Comparison of ENCODE assay signal across 10 cellular contexts in the genomic region with DNA sequence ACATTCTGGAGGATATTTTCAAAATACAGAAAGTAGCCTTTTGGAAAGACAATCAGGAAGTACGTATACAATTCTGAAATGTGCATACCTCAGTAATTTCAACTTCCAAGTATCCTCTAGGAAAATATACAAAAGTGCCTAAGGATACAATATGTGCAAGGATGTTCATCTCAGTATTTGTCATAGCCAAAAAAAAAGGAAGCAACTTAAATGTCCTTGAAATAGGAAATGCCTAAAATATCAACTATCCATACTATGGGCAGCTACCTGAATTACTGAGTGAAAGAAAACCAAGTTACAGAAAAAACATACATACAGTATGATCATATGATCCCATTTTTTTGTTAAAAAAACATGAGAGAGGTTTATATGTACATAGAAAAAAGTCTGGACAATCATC. TPM values are rescaled to one million over a fixed set of nuclear protein-coding genes. Genes with fewer than 3 reads are reported as not detected.
DNase-seq lines count a peak whose midpoint lies in the region; ATAC-seq and TF ChIP-seq lines count a peak whose summit lies in the region.
"Had no signal": no experiment of that assay in that cellular context is flagged by ENCODE, and none has a peak within 500 bp of the region (broad histone marks: within the 10 kb centered on the region; RNA-seq: fewer than 3 reads in every experiment).

No MANE protein-coding gene starts in this region.

- no TSS peak for BruUV-seq in HCT116 (replicated peaks; lab: Mats Ljungman, UMichigan)

- peaks cover 22% of the 10 kb centered on the region for H3K79me1 ChIP-seq in mesenchymal stem cell (replicated peaks; ENCODE audit: low read length, poor library complexity, severe bottlenecking)

- no peak for TF ChIP-seq EP300 in sigmoid colon (IDR thresholded peaks at IDR 0.05)

- peaks cover 8 to 17% of the 10 kb centered on the region in 2 experiments; a peak in 3 of 4 replicates for H3K4me1 ChIP-seq in HCT116 (ENCODE audit: control insufficient read depth in 1 of 2, insufficient read depth in 2 of 2, low read length in 2 of 2)
- H3K4me1 ChIP-seq in mesenchymal stem cell (ENCODE audit: control insufficient read depth, insufficient read depth, low read depth, low read length) = peaks cover 2% of the 10 kb centered on the region
- H3K4me1 ChIP-seq in uterus = peaks cover 0 to 5% of the 10 kb centered on the region in 2 donors
- H3K4me1 ChIP-seq in sigmoid colon = peaks cover 0 to 19% (median 16%) of the 10 kb centered on the region in 4 donors

- H3K4ac ChIP-seq in mesenchymal stem cell (ENCODE audit: low read depth in 1 of 2, low read length in 2 of 2) = no peak overlapping the region

- H3K23ac ChIP-seq in mesenchymal stem cell (ENCODE audit: low read length in 2 of 2) = no peak overlapping the region

- H2BK12ac ChIP-seq in mesenchymal stem cell (ENCODE audit: low read length in 2 of 2) = no peak overlapping the region

- H4K8ac ChIP-seq in mesenchymal stem cell (ENCODE audit: low read length) = no peak overlapping the region

- H3K36me3 ChIP-seq in HCT116 (ENCODE audit: control insufficient read depth in 1 of 2, insufficient read depth in 2 of 2, low read length in 2 of 2) = peaks cover 9 to 14% of the 10 kb centered on the region in 2 experiments; a peak in 3 of 4 replicates
- peaks cover 3 to 12% of the 10 kb centered on the region in 2 experiments for H3K36me3 ChIP-seq in mesenchymal stem cell (ENCODE audit: control insufficient read depth in 1 of 2, insufficient read depth in 2 of 2, low read depth in 1 of 2, low read length in 2 of 2)
- H3K36me3 ChIP-seq in uterus = no peaks in the 10 kb centered on the region
- peaks cover 0 to 15% (median 0%) of the 10 kb centered on the region in 4 donors for H3K36me3 ChIP-seq in sigmoid colon

- H3K27ac Mint-ChIP-seq in CD4-positive, alpha-beta T cell = peak overlapping the region; percentile 95
- peak overlapping the region; percentile 95 for H3K27ac Mint-ChIP-seq in activated CD4-positive, alpha-beta memory T cell treated with anti-CD3 and anti-CD28 coated beads, Interleukin-2, amount 10 ng/mL, durations not matched to agents 7 days and 5 days

- H2BK120ac ChIP-seq in mesenchymal stem cell (ENCODE audit: low read depth, low read length) = no peak overlapping the region

- peaks cover 42% of the 10 kb centered on the region for H3K36me3 Mint-ChIP-seq in CD4-positive, alpha-beta T cell (ENCODE audit: low read depth)
- peaks cover 38% of the 10 kb centered on the region for H3K36me3 Mint-ChIP-seq in activated CD4-positive, alpha-beta memory T cell treated with anti-CD3 and anti-CD28 coated beads, Interleukin-2, amount 10 ng/mL, durations not matched to agents 7 days and 5 days (ENCODE audit: low read depth)

- H3K27me3 ChIP-seq in CD4-positive, alpha-beta T cell (ENCODE audit: control insufficient read depth, insufficient read depth, low read length) = no peaks in the 10 kb centered on the region
- H3K27me3 ChIP-seq in HCT116 (ENCODE audit: insufficient read depth, low read length) (no peaks in the 10 kb centered on the region), mesenchymal stem cell (ENCODE audit: control insufficient read depth in 1 of 2, insufficient read depth in 1 of 2, low read length in 2 of 2) (no peaks in the 10 kb centered on the region), uterus (no peaks in the 10 kb centered on the region), sigmoid colon (no peaks in the 10 kb centered on the region)

- no peak overlapping the region for H4K91ac ChIP-seq in mesenchymal stem cell (ENCODE audit: low read length)

- TF ChIP-seq POLR2A in HCT116 (IDR thresholded peaks at IDR 0.05; ENCODE audit: borderline replicate concordance, extremely low read depth, insufficient read depth, insufficient read length) (no peak), uterus (IDR thresholded peaks at IDR 0.05) (no peak), sigmoid colon (IDR thresholded peaks at IDR 0.05) (no peak)

- TF ChIP-seq RAD21 in HCT116 (IDR thresholded peaks at IDR 0.05; ENCODE audit: low read depth) = no peak

- TF ChIP-seq CTCF in CD4-positive, alpha-beta T cell (IDR thresholded peaks at IDR 0.05) = no peak
- no peak for TF ChIP-seq CTCF in HCT116 (IDR thresholded peaks at IDR 0.05 in 2 of 3, conservative IDR thresholded peaks at IDR 0.05 in 1 of 3; ENCODE audit: borderline replicate concordance in 1 of 3, insufficient read depth in 1 of 3, low read depth in 2 of 3, low read length in 2 of 3)
- no peak for TF ChIP-seq CTCF in uterus (IDR thresholded peaks at IDR 0.05)
- no peak for TF ChIP-seq CTCF in sigmoid colon (IDR thresholded peaks at IDR 0.05)

- no peak overlapping the region for H2BK15ac ChIP-seq in mesenchymal stem cell (ENCODE audit: low read depth, poor library complexity, severe bottlenecking)

- H3K27me3 Mint-ChIP-seq in CD4-positive, alpha-beta T cell = peaks cover 5% of the 10 kb centered on the region
- no peaks in the 10 kb centered on the region for H3K27me3 Mint-ChIP-seq in activated CD4-positive, alpha-beta memory T cell treated with anti-CD3 and anti-CD28 coated beads, Interleukin-2, amount 10 ng/mL, durations not matched to agents 7 days and 5 days

- no peak overlapping the region for H2AK5ac ChIP-seq in mesenchymal stem cell (ENCODE audit: low read length, severe bottlenecking)

- H3K79me2 ChIP-seq in HCT116 (ENCODE audit: insufficient read depth, low read length) = peaks cover 46% of the 10 kb centered on the region

- intact Hi-C loops in CD4-positive, alpha-beta T cell (cut with DNase I, micrococcal nuclease) = loop anchor here in 1 of 2 experiments (10.0 kb wide), 2 partner anchors 448 to 848 kb away; partner anchors contain the start of genes MAPK14 and SLC26A8
- intact Hi-C loops in HCT116 (cut with micrococcal nuclease) (loop anchor here (5.0 kb wide), 1 partner anchor 106 kb away; no protein-coding TSS in a partner anchor), uterus (cut with DNase I; ENCODE audit: low total_unique reads) (no loop called here), sigmoid colon (cut with DNase I) (no loop called here)

- no peak overlapping the region for H3K27ac ChIP-seq in CD4-positive, alpha-beta T cell (ENCODE audit: low read depth, low read length)
- H3K27ac ChIP-seq in HCT116 (ENCODE audit: low read depth, low read length) = no peak overlapping the region
- no peak overlapping the region for H3K27ac ChIP-seq in mesenchymal stem cell (ENCODE audit: low read length, poor library complexity, severe bottlenecking)
- no peak overlapping the region for H3K27ac ChIP-seq in uterus
- H3K27ac ChIP-seq in sigmoid colon = no peak overlapping the region

- no peak for DNase-seq in CD4-positive, alpha-beta T cell
- no peak for DNase-seq in HCT116 (ENCODE audit: low read depth, low spot score)
- no peak for DNase-seq in activated CD4-positive, alpha-beta memory T cell treated with anti-CD3 and anti-CD28 coated beads, Interleukin-2, amount 10 ng/mL, durations not matched to agents 7 days and 5 days
- no peak for DNase-seq in mesenchymal stem cell
- no peak for DNase-seq in NCI-H524 treated with DMSO at 0.1 percent for 48 hours (lab: John Stamatoyannopoulos, UW)
- no peak for DNase-seq in stimulated activated CD8-positive, alpha-beta memory T cell treated with anti-CD3 and anti-CD28 coated beads, Interleukin-4, amount 100 ng/mL, for 48 hours
- no peak for DNase-seq in uterus
- DNase-seq in sigmoid colon = no peak
- DNase-seq: activated effector memory CD4-positive, alpha-beta T cell treated with anti-CD3 and anti-CD28 coated beads, Interleukin-2, amount 50 U/mL, for 16 hours; NCI-H510A treated with DMSO at 0.1 percent for 48 hours had no signal

- H3K9ac ChIP-seq in HCT116 (ENCODE audit: low read length) (peak overlapping the region; percentile 94; the same call in 1 of the 2 replicates), mesenchymal stem cell (ENCODE audit: low read length) (peak overlapping the region; percentile 92)

- no peaks in the 10 kb centered on the region for H3K9me3 Mint-ChIP-seq in CD4-positive, alpha-beta T cell
- no peaks in the 10 kb centered on the region for H3K9me3 Mint-ChIP-seq in activated CD4-positive, alpha-beta memory T cell treated with anti-CD3 and anti-CD28 coated beads, Interleukin-2, amount 10 ng/mL, durations not matched to agents 7 days and 5 days

- WGBS in mesenchymal stem cell = no CpG with 5 or more reads among the region's 1 CpG
- WGBS in sigmoid colon, 2 donors = 89 to 92% methylated on average over 1 of the region's 1 CpG

- H2BK5ac ChIP-seq in mesenchymal stem cell (ENCODE audit: low read depth, low read length, poor library complexity, severe bottlenecking) = no peak overlapping the region

- POLR2A ChIA-PET in CD4-positive, alpha-beta T cell (lab: Charles Lee) = interaction anchor here (2.3 to 3.5 kb wide), 3 partner anchors 12 to 113 kb away, joined by 13 to 54 read pairs (median 23); partner anchors contain the start of genes C6orf89, MTCH1 and PI16
- POLR2A ChIA-PET in HCT116 (lab: Charles Lee) = no interaction called here
- POLR2A ChIA-PET in activated CD4-positive, alpha-beta memory T cell treated with anti-CD3 and anti-CD28 coated beads, Interleukin-2, amount 10 ng/mL, durations not matched to agents 7 days and 5 days (lab: Charles Lee) = interaction anchor here (0.6 to 3.6 kb wide), 13 partner anchors 9 to 630 kb away, joined by 3 to 48 read pairs (median 4); partner anchors contain the start of genes C6orf89 and CDKN1A

- H3K4me3 Mint-ChIP-seq in CD4-positive, alpha-beta T cell = peak overlapping the region; percentile 95
- H3K4me3 Mint-ChIP-seq in activated CD4-positive, alpha-beta memory T cell treated with anti-CD3 and anti-CD28 coated beads, Interleukin-2, amount 10 ng/mL, durations not matched to agents 7 days and 5 days = peak overlapping the region; percentile 92

- peak overlapping the region; percentile 68 to 84 for H3K4me3 ChIP-seq in HCT116 (replicated peaks in 1 of 2; ENCODE audit: low read depth in 1 of 2, low read length in 2 of 2)
- H3K4me3 ChIP-seq in mesenchymal stem cell (ENCODE audit: insufficient read depth in 1 of 2, low read depth in 1 of 2, low read length in 2 of 2) = no peak overlapping the region
- no peak overlapping the region for H3K4me3 ChIP-seq in uterus
- H3K4me3 ChIP-seq in sigmoid colon = no peak overlapping the region

- CTCF ChIA-PET in CD4-positive, alpha-beta T cell (lab: Charles Lee) = interaction anchor here (0.8 to 4.0 kb wide), 4 partner anchors 13 to 106 kb away, joined by 3 to 56 read pairs (median 4); partner anchors contain the start of gene C6orf89
- CTCF ChIA-PET in HCT116 (lab: Charles Lee) = interaction anchor here (1.5 to 3.6 kb wide), 4 partner anchors 9 to 145 kb away, joined by 5 to 29 read pairs (median 16); partner anchors contain the start of gene C6orf89
- CTCF ChIA-PET in activated CD4-positive, alpha-beta memory T cell treated with anti-CD3 and anti-CD28 coated beads, Interleukin-2, amount 10 ng/mL, durations not matched to agents 7 days and 5 days (lab: Charles Lee) = interaction anchor here (1.1 to 6.1 kb wide), 10 partner anchors 9 to 258 kb away, joined by 4 to 89 read pairs (median 12); partner anchors contain the start of gene C6orf89

- no peaks in the 10 kb centered on the region for H3K9me3 ChIP-seq in CD4-positive, alpha-beta T cell (ENCODE audit: control insufficient read depth, low read length)
- no peaks in the 10 kb centered on the region for H3K9me3 ChIP-seq in HCT116 (ENCODE audit: control insufficient read depth in 1 of 2, insufficient read depth in 1 of 2, low read depth in 1 of 2, low read length in 2 of 2)
- no peaks in the 10 kb centered on the region for H3K9me3 ChIP-seq in mesenchymal stem cell (ENCODE audit: control insufficient read depth, low read length)
- H3K9me3 ChIP-seq in uterus = no peaks in the 10 kb centered on the region
- no peaks in the 10 kb centered on the region for H3K9me3 ChIP-seq in sigmoid colon

- no peak overlapping the region for H3K18ac ChIP-seq in mesenchymal stem cell (ENCODE audit: low read depth in 1 of 2, low read length in 2 of 2)

- no peak for ATAC-seq in CD4-positive, alpha-beta T cell (ENCODE audit: poor library complexity)
- no peak for ATAC-seq in HCT116

- H3K4me2 ChIP-seq in HCT116 (ENCODE audit: low read length) (peak overlapping the region; percentile 93), mesenchymal stem cell (ENCODE audit: low read length, poor library complexity, severe bottlenecking) (no peak overlapping the region)

- RAD21 ChIA-PET in HCT116 (lab: Charles Lee; ENCODE audit: low non-redundant PET in 1 of 2, low total read pairs in 2 of 2, uncharacterized antibody in 2 of 2, unreplicated experiment in 2 of 2) = interaction anchor here in 1 of 2 experiments (0.6 kb wide), 1 partner anchor 1111 kb away, joined by 3 read pairs; no protein-coding TSS in a partner anchor

- H3K14ac ChIP-seq in mesenchymal stem cell (ENCODE audit: low read length in 2 of 2) = no peak overlapping the region

- no peaks in the 10 kb centered on the region for H4K20me1 ChIP-seq in HCT116 (ENCODE audit: insufficient read depth)

- H2AFZ ChIP-seq in HCT116 (ENCODE audit: low read depth, low read length, poor library complexity, severe bottlenecking) = no peak overlapping the region
- H2AFZ ChIP-seq in mesenchymal stem cell (ENCODE audit: low read depth, low read length) = no peak overlapping the region

- no peaks in the 10 kb centered on the region for H3K9me2 ChIP-seq in HCT116 (ENCODE audit: insufficient read depth)

- peaks cover 49% of the 10 kb centered on the region for H3K4me1 Mint-ChIP-seq in CD4-positive, alpha-beta T cell (ENCODE audit: low read depth)
- peaks cover 66% of the 10 kb centered on the region for H3K4me1 Mint-ChIP-seq in activated CD4-positive, alpha-beta memory T cell treated with anti-CD3 and anti-CD28 coated beads, Interleukin-2, amount 10 ng/mL, durations not matched to agents 7 days and 5 days

RNA-seq across cellular contexts. Expression of gene PPIL1, which starts 1.5 kb away (rescaled TPM):
- total RNA-seq in CD4-positive, alpha-beta T cell = 1 to 10 TPM; 1.8 to 2.2 TPM
- total RNA-seq in HCT116 (2021; ENCODE audit: unreplicated experiment) (42.0 TPM), uterus (10 to 100 TPM; 22.8 to 36.0 (median 27.5) TPM), sigmoid colon (10 to 100 TPM; 13.5 to 22.9 (median 18.5) TPM)
- 22.8 and 32.1 TPM in 2 replicates for polyA plus RNA-seq in HCT116 (2012)
- total RNA-seq in activated CD4-positive, alpha-beta memory T cell treated with anti-CD3 and anti-CD28 coated beads, Interleukin-2, amount 10 ng/mL, durations not matched to agents 7 days and 5 days = 10 to 100 TPM; 22.8 to 24.3 TPM
- 33.0 TPM for polyA plus RNA-seq in mesenchymal stem cell (2013, experiment 1 of 2)
- 34.8 TPM for polyA plus RNA-seq in mesenchymal stem cell (2013, experiment 2 of 2)
- 10 to 100 TPM; 13.2 to 28.0 (median 16.0) TPM for polyA plus RNA-seq in sigmoid colon

RNA-seq across cellular contexts. Expression of gene C6orf89, which starts 12.6 kb away (rescaled TPM):
- total RNA-seq in CD4-positive, alpha-beta T cell = 10 to 100 TPM; 23.7 to 24.0 TPM
- total RNA-seq in HCT116 (2021; ENCODE audit: unreplicated experiment) (32.9 TPM), uterus (10 to 100 TPM; 21.3 to 67.9 (median 42.6) TPM), sigmoid colon (10 to 100 TPM; 37.3 to 51.4 (median 44.3) TPM)
- 14.4 and 17.0 TPM in 2 replicates for polyA plus RNA-seq in HCT116 (2012)
- 10 to 100 TPM; 51.8 to 53.8 TPM for total RNA-seq in activated CD4-positive, alpha-beta memory T cell treated with anti-CD3 and anti-CD28 coated beads, Interleukin-2, amount 10 ng/mL, durations not matched to agents 7 days and 5 days
- polyA plus RNA-seq in mesenchymal stem cell (2013, experiment 1 of 2) = 42.2 TPM
- 44.0 TPM for polyA plus RNA-seq in mesenchymal stem cell (2013, experiment 2 of 2)
- 10 to 100 TPM in 2 of 3 donors, 1 to 10 TPM in 1; 5.5 to 36.6 (median 10.8) TPM for polyA plus RNA-seq in sigmoid colon

RNA-seq across cellular contexts. Expression of gene CPNE5, which starts 33.9 kb away (rescaled TPM):
- under 1 TPM; 0.19 to 0.28 TPM for total RNA-seq in CD4-positive, alpha-beta T cell
- total RNA-seq in HCT116 (2021; ENCODE audit: unreplicated experiment) = not detected
- 0.33 and 0.45 TPM in 2 replicates for polyA plus RNA-seq in HCT116 (2012)
- total RNA-seq in activated CD4-positive, alpha-beta memory T cell treated with anti-CD3 and anti-CD28 coated beads, Interleukin-2, amount 10 ng/mL, durations not matched to agents 7 days and 5 days = 1 to 10 TPM; 4.0 TPM
- polyA plus RNA-seq in mesenchymal stem cell (2013, experiment 1 of 2) = 0.12 TPM
- 0.14 TPM for polyA plus RNA-seq in mesenchymal stem cell (2013, experiment 2 of 2)
- total RNA-seq in uterus = 10 to 100 TPM in 3 of 4 donors, 1 to 10 TPM in 1; 9.5 to 33.8 (median 12.2) TPM
- total RNA-seq in sigmoid colon = 1 to 10 TPM in 3 of 4 donors, under 1 TPM in 1; 0.99 to 3.8 (median 2.0) TPM
- 10 to 100 TPM in 1 of 3 donors, 1 to 10 TPM in 2; 5.5 to 11.6 (median 6.0) TPM for polyA plus RNA-seq in sigmoid colon

Comparison
In these comparisons a context has a peak if more than half of its experiments do, and no peak if none do; other contexts are left out.
1. H3K4me3 ChIP-seq: peak in HCT116 (2 of 2); none in mesenchymal stem cell (0 of 2), uterus (0 of 2) and sigmoid colon (0 of 4).
2. RNA of gene PPIL1, which starts 1.5 kb away (total RNA-seq): 42.0 TPM in HCT116 (single experiment), 22.8 to 36.0 TPM in uterus, 22.8 to 24.3 TPM in activated CD4-positive, alpha-beta memory T cell treated with anti-CD3 and anti-CD28 coated beads, Interleukin-2, amount 10 ng/mL, durations not matched to agents 7 days and 5 days and 13.5 to 22.9 TPM in sigmoid colon; 1.8 to 2.2 TPM in CD4-positive, alpha-beta T cell; every median in the first group is over 4 times any median in the second.